Comparison of ENCODE assay signal across 11 cellular contexts in genomic region chr1:225378880-225379279, GRCh38. TPM values are rescaled to one million over a fixed set of nuclear protein-coding genes. Genes with fewer than 3 reads are reported as not detected.
DNase-seq lines count a peak whose midpoint lies in the region; ATAC-seq and TF ChIP-seq lines count a peak whose summit lies in the region.
"Had no signal": no experiment of that assay in that cellular context is flagged by ENCODE, and none has a peak within 500 bp of the region (broad histone marks: within the 10 kb centered on the region; RNA-seq: fewer than 3 reads in every experiment).

No MANE protein-coding gene starts in this region.

- H3K9me3 ChIP-seq in right cardiac atrium (ENCODE audit: control insufficient read depth, low read length) (peaks cover 1% of the 10 kb centered on the region), PC-9 (ENCODE audit: insufficient read depth, low read depth) (no peaks in the 10 kb centered on the region)
- no peaks in the 10 kb centered on the region for H3K9me3 ChIP-seq in naive thymus-derived CD4-positive, alpha-beta T cell (ENCODE audit: control insufficient read depth in 2 of 3, low read length in 3 of 3)

- H3K4me2 ChIP-seq in PC-9, result no peak overlapping the region

- peaks cover 0 to 2% (median 0%) of the 10 kb centered on the region in 11 donors for H3K9me3 Mint-ChIP-seq in naive thymus-derived CD4-positive, alpha-beta T cell
- H3K9me3 Mint-ChIP-seq: central memory CD8-positive, alpha-beta T cell; stimulated activated naive CD8-positive, alpha-beta T cell treated with anti-CD3 and anti-CD28 coated beads, Interleukin-15, Interleukin-2, amounts not matched to agents 100 ng/mL and 50 ng/mL, for 24 hours had no signal

- H3K79me2 ChIP-seq in PC-9 (ENCODE audit: low read depth), result no peaks in the 10 kb centered on the region

- DNase-seq in A172 (ENCODE audit: low spot score), result peak; percentile 9
- DNase-seq in H4 (ENCODE audit: low spot score), result peak; percentile 40
- DNase-seq in amniotic epithelial cell (ENCODE audit: low read depth), result peak; percentile 91
- DNase-seq in right cardiac atrium, result peak in 2 of 3 donors; percentile 25 to 60
- no peak for DNase-seq in naive thymus-derived CD4-positive, alpha-beta T cell
- no peak for DNase-seq in sciatic nerve (ENCODE audit: low spot score)
- no peak for DNase-seq in cerebellar cortex (ENCODE audit: low spot score)
- DNase-seq in PC-9, result no peak
- DNase-seq: head of caudate nucleus had no signal

- BruUV-seq in PC-9 (replicated peaks; lab: Mats Ljungman, UMichigan), result no TSS peak

- CTCF ChIA-PET in naive thymus-derived CD4-positive, alpha-beta T cell (lab: Charles Lee), result no interaction called here
- CTCF ChIA-PET in PC-9 (lab: Charles Lee), result no interaction called here

- no peaks in the 10 kb centered on the region for H4K20me1 ChIP-seq in PC-9 (ENCODE audit: insufficient read depth)

- no peak overlapping the region for H3K4me3 Mint-ChIP-seq in naive thymus-derived CD4-positive, alpha-beta T cell
- H3K4me3 Mint-ChIP-seq: central memory CD8-positive, alpha-beta T cell; stimulated activated naive CD8-positive, alpha-beta T cell treated with anti-CD3 and anti-CD28 coated beads, Interleukin-15, Interleukin-2, amounts not matched to agents 100 ng/mL and 50 ng/mL, for 24 hours had no signal

- H3K36me3 Mint-ChIP-seq in naive thymus-derived CD4-positive, alpha-beta T cell, result peaks cover 0 to 6% (median 3%) of the 10 kb centered on the region in 5 donors

- POLR2A ChIA-PET in naive thymus-derived CD4-positive, alpha-beta T cell (lab: Charles Lee), result no interaction called here
- POLR2A ChIA-PET in PC-9 (lab: Charles Lee; ENCODE audit: unreplicated experiment), result no interaction called here

- H3K4me1 ChIP-seq in right cardiac atrium (ENCODE audit: control insufficient read depth, insufficient read depth, low read length) (no peaks in the 10 kb centered on the region), PC-9 (replicated peaks; ENCODE audit: insufficient read depth) (no peaks in the 10 kb centered on the region)
- H3K4me1 ChIP-seq in naive thymus-derived CD4-positive, alpha-beta T cell (ENCODE audit: control insufficient read depth in 2 of 2, insufficient read depth in 2 of 2, low read length in 2 of 2), result no peaks in the 10 kb centered on the region

- H3K27ac Mint-ChIP-seq in naive thymus-derived CD4-positive, alpha-beta T cell, result no peak overlapping the region
- H3K27ac Mint-ChIP-seq: stimulated activated naive CD8-positive, alpha-beta T cell treated with anti-CD3 and anti-CD28 coated beads, Interleukin-15, Interleukin-2, amounts not matched to agents 100 ng/mL and 50 ng/mL, for 24 hours had no signal

- no peaks in the 10 kb centered on the region for H3K36me3 ChIP-seq in naive thymus-derived CD4-positive, alpha-beta T cell (ENCODE audit: control insufficient read depth in 2 of 3, insufficient read depth in 3 of 3, low read length in 3 of 3)
- no peaks in the 10 kb centered on the region for H3K36me3 ChIP-seq in PC-9 (ENCODE audit: low read depth)

- peak; percentile 71 to 72 for ATAC-seq in right cardiac atrium
- ATAC-seq in naive thymus-derived CD4-positive, alpha-beta T cell, result no peak
- ATAC-seq in sciatic nerve, result no peak

- no peak overlapping the region for H2AFZ ChIP-seq in PC-9

- H3K27me3 Mint-ChIP-seq in naive thymus-derived CD4-positive, alpha-beta T cell, result no peaks in the 10 kb centered on the region
- H3K27me3 Mint-ChIP-seq: central memory CD8-positive, alpha-beta T cell; stimulated activated naive CD8-positive, alpha-beta T cell treated with anti-CD3 and anti-CD28 coated beads, Interleukin-15, Interleukin-2, amounts not matched to agents 100 ng/mL and 50 ng/mL, for 24 hours had no signal

- TF ChIP-seq CTCF in PC-9 (conservative IDR thresholded peaks at IDR 0.05), result no peak

- intact Hi-C loops in right cardiac atrium (cut with DNase I) (no loop called here), sciatic nerve (cut with DNase I) (no loop called here), PC-9 (cut with micrococcal nuclease; ENCODE audit: unreplicated experiment) (no loop called here)
- intact Hi-C loops in naive thymus-derived CD4-positive, alpha-beta T cell (cut with micrococcal nuclease), result no loop called here

- WGBS in right cardiac atrium, result 20% methylated on average over 10 of the region's 10 CpGs

- H3K27me3 ChIP-seq in right cardiac atrium (ENCODE audit: control insufficient read depth, insufficient read depth) (no peaks in the 10 kb centered on the region), PC-9 (ENCODE audit: insufficient read depth, low read depth) (no peaks in the 10 kb centered on the region)
- H3K27me3 ChIP-seq in naive thymus-derived CD4-positive, alpha-beta T cell (ENCODE audit: control insufficient read depth in 2 of 2, insufficient read depth in 2 of 2, low read length in 2 of 2), result no peaks in the 10 kb centered on the region

- H3F3A ChIP-seq in PC-9 (ENCODE audit: insufficient read depth, low read depth), result no peaks in the 10 kb centered on the region

- H3K4me1 Mint-ChIP-seq in naive thymus-derived CD4-positive, alpha-beta T cell, result peaks cover 0 to 6% (median 0%) of the 10 kb centered on the region in 7 donors
- H3K4me1 Mint-ChIP-seq: central memory CD8-positive, alpha-beta T cell had no signal

- no peaks in the 10 kb centered on the region for H3K9me2 ChIP-seq in PC-9 (ENCODE audit: insufficient read depth)

- H3K27ac ChIP-seq in right cardiac atrium (ENCODE audit: low read length), result no peak overlapping the region
- no peak overlapping the region for H3K27ac ChIP-seq in naive thymus-derived CD4-positive, alpha-beta T cell (ENCODE audit: low read depth, low read length)
- no peak overlapping the region for H3K27ac ChIP-seq in PC-9

- H3K4me3 ChIP-seq in right cardiac atrium (ENCODE audit: low read length), result no peak overlapping the region
- no peak overlapping the region for H3K4me3 ChIP-seq in naive thymus-derived CD4-positive, alpha-beta T cell (ENCODE audit: low read length)
- no peak overlapping the region for H3K4me3 ChIP-seq in PC-9

RNA-seq across cellular contexts. Expression of gene LBR, which starts 49.0 kb away (rescaled TPM):
- 71.0 and 72.5 TPM in 2 replicates for total RNA-seq in A172 (2014; rRNA removed; shearing (Covaris generic))
- total RNA-seq in H4 (2014; rRNA removed; shearing (Covaris generic)), result 50.3 and 54.7 TPM in 2 replicates
- total RNA-seq in right cardiac atrium (10 to 100 TPM; 16.6 to 21.6 (median 19.2) TPM), sciatic nerve (48.8 TPM), PC-9 (2021) (128 and 158 TPM in 2 replicates)
- polyA plus RNA-seq in right cardiac atrium, result 7.8 TPM
- 100 to 1,000 TPM; 104 to 220 (median 132) TPM for total RNA-seq in naive thymus-derived CD4-positive, alpha-beta T cell
- 100 to 1,000 TPM; 115 to 117 TPM for polyA plus RNA-seq in naive thymus-derived CD4-positive, alpha-beta T cell

Comparison
In these comparisons a context has a peak if more than half of its experiments do, and no peak if none do; other contexts are left out.
1. DNase-seq: peak in A172 (single experiment), H4 (single experiment), amniotic epithelial cell (single experiment) and right cardiac atrium (2 of 3); none in naive thymus-derived CD4-positive, alpha-beta T cell (0 of 9), sciatic nerve (single experiment), cerebellar cortex (single experiment) and PC-9 (0 of 2).
2. ATAC-seq: peak in right cardiac atrium (2 of 2); none in naive thymus-derived CD4-positive, alpha-beta T cell (single experiment) and sciatic nerve (single experiment).